In the genomic region with DNA sequence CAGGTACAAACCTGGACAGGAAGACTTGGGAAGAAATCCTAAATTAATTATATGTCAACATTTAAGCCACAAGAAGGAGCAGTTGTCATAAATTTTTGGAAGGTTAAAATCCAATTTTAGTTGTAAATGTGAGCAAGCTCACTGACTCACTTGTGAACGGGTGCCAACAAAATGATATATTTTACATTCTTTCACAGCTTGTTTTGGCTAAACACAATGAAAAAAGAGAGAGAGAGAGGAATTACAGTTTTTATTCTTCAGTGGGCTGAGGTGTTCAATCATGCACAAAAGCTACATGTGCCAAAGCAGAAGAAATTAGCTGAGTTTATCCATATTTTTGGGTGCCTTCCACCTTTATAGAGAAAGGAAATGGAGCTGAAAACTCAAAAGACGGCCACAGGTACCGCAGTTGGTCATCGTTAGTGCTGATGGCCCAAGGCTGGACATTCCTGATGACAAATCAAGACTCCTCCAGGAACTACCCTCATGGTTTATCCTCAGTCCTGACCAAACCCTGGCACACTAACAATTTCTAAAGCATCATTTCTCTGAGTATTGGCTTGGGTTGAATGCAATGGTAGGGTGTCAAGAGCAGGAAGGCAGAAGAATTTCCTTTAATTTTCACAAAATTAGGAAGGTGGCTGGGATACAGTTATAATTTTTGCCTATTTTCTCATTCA, we compare ENCODE assay signal across 20 cellular contexts. TPM values are rescaled to one million over a fixed set of nuclear protein-coding genes. Genes with fewer than 3 reads are reported as not detected.
A peak's percentile ranks its signal among the peaks of the same experiment; 100 is the strongest.
DNase-seq lines count a peak whose midpoint lies in the region; ATAC-seq, FAIRE-seq and TF ChIP-seq lines count a peak whose summit lies in the region.
"Had no signal": no experiment of that assay in that cellular context is flagged by ENCODE, and none has a peak within 500 bp of the region (broad histone marks: within the 10 kb centered on the region; RNA-seq: fewer than 3 reads in every experiment).

No MANE protein-coding gene starts in this region.

- TF ChIP-seq CTCF in bronchial epithelial cell (IDR thresholded peaks at IDR 0.05; ENCODE audit: insufficient read depth, low read length, severe bottlenecking) (no peak), keratinocyte (optimal IDR thresholded peaks at IDR 0.05 in 1 of 3, IDR thresholded peaks at IDR 0.05 in 1 of 3, conservative IDR thresholded peaks at IDR 0.05 in 1 of 3; ENCODE audit: extremely low read depth in 1 of 3, insufficient read depth in 2 of 3, low read length in 3 of 3) (no peak)

- H4K20me1 ChIP-seq in keratinocyte (ENCODE audit: control insufficient read depth, extremely low read depth, insufficient read depth, low read length) = no peaks in the 10 kb centered on the region

- peak overlapping the region in 1 of 5 donors; percentile 13 for H3K4me3 Mint-ChIP-seq in immature natural killer cell
- H3K4me3 Mint-ChIP-seq: activated CD4-positive, alpha-beta memory T cell treated with anti-CD3 and anti-CD28 coated beads, Interleukin-2, amount 10 ng/mL, durations not matched to agents 7 days and 5 days; neural crest cell had no signal

- dilution Hi-C loops in keratinocyte (cut with MboI; ENCODE audit: extremely low pct_ligation_motif_present, low sequenced_read_pairs) = no loop called here

- H3K27me3 ChIP-seq in bronchial epithelial cell (ENCODE audit: control insufficient read depth, insufficient read depth, low read length) (peaks cover 1% of the 10 kb centered on the region), keratinocyte (ENCODE audit: control insufficient read depth, extremely low read depth, insufficient read depth, low read length) (no peaks in the 10 kb centered on the region)
- H3K27me3 ChIP-seq: gastroesophageal sphincter, tibial nerve had no signal

- H3K9me3 ChIP-seq in keratinocyte (ENCODE audit: control insufficient read depth, low read depth, low read length) = no peaks in the 10 kb centered on the region
- H3K9me3 ChIP-seq: gastroesophageal sphincter, tibial nerve had no signal

- DNase-seq in AG20443 (ENCODE audit: low spot score) (peak; percentile 61), M059J (ENCODE audit: low read depth) (peak; percentile 96), bronchial epithelial cell (ENCODE audit: low read depth) (peak; percentile 23), keratinocyte (ENCODE audit: low read depth, low spot score) (no peak), posterior cingulate gyrus (no peak), NCI-H2081 (lab: John Stamatoyannopoulos, UW) (no peak), Right ventricle myocardium inferior (ENCODE audit: missing footprints) (no peak), immature natural killer cell (no peak)
- DNase-seq: activated CD4-positive, alpha-beta memory T cell treated with anti-CD3 and anti-CD28 coated beads, Interleukin-2, amount 10 ng/mL, durations not matched to agents 7 days and 5 days; aorta; Calu3; mesenchymal stem cell; NCI-H2171; stimulated activated CD4-positive, alpha-beta T cell treated with anti-CD3 and anti-CD28 coated beads, Interleukin-2, amount 100 ng/mL, for 48 hours; stimulated activated CD8-positive, alpha-beta memory T cell treated with anti-CD3 and anti-CD28 coated beads, Interleukin-4, amount 100 ng/mL, for 48 hours had no signal

- no peak overlapping the region for H2AFZ ChIP-seq in keratinocyte (ENCODE audit: control insufficient read depth, low read length)

- no peaks in the 10 kb centered on the region for H3K9me1 ChIP-seq in keratinocyte (ENCODE audit: control insufficient read depth, extremely low read depth, insufficient read depth, low read length)

- intact Hi-C loops in posterior cingulate gyrus (cut with DNase I) = no loop called here
- intact Hi-C loops in Right ventricle myocardium inferior (cut with DNase I) = no loop called here

- FAIRE-seq in bronchial epithelial cell (lab: Jason Lieb, UNC) (no peak), keratinocyte (lab: Jason Lieb, UNC) (peak; percentile 90)

- H3K27ac Mint-ChIP-seq in immature natural killer cell = no peak overlapping the region
- H3K27ac Mint-ChIP-seq: activated CD4-positive, alpha-beta memory T cell treated with anti-CD3 and anti-CD28 coated beads, Interleukin-2, amount 10 ng/mL, durations not matched to agents 7 days and 5 days; activated T-helper 2 cell treated with anti-CD3 and anti-CD28 coated beads, Interferon-gamma antibody, Interleukin-2, Interleukin-4, amounts not matched to agents 10 μg/mL and 5 μg/mL and 100 μg/mL, durations not matched to agents 14 hours and 24 hours and 36 hours had no signal

- no peaks in the 10 kb centered on the region for H3K36me3 ChIP-seq in bronchial epithelial cell (ENCODE audit: control insufficient read depth, insufficient read depth, low read length)
- no peaks in the 10 kb centered on the region for H3K36me3 ChIP-seq in keratinocyte (ENCODE audit: control insufficient read depth in 2 of 2, extremely low read depth in 1 of 2, insufficient read depth in 2 of 2, low read length in 2 of 2)
- H3K36me3 ChIP-seq: gastroesophageal sphincter, tibial nerve had no signal

- no peak overlapping the region for H3K27ac ChIP-seq in keratinocyte (ENCODE audit: control insufficient read depth, insufficient read depth, low read length)
- H3K27ac ChIP-seq: gastroesophageal sphincter, tibial nerve had no signal

- peak overlapping the region; percentile 51 for H3K4me2 ChIP-seq in keratinocyte (ENCODE audit: control insufficient read depth, extremely low read depth, insufficient read depth, low read depth, low read length)

- no peaks in the 10 kb centered on the region for H3K36me3 Mint-ChIP-seq in immature natural killer cell

- peaks cover 0 to 9% (median 4%) of the 10 kb centered on the region in 6 donors for H3K9me3 Mint-ChIP-seq in immature natural killer cell
- H3K9me3 Mint-ChIP-seq: activated CD4-positive, alpha-beta memory T cell treated with anti-CD3 and anti-CD28 coated beads, Interleukin-2, amount 10 ng/mL, durations not matched to agents 7 days and 5 days; activated T-helper 2 cell treated with anti-CD3 and anti-CD28 coated beads, Interferon-gamma antibody, Interleukin-2, Interleukin-4, amounts not matched to agents 10 μg/mL and 5 μg/mL and 100 μg/mL, durations not matched to agents 14 hours and 24 hours and 36 hours had no signal

- peaks cover 0 to 8% (median 0%) of the 10 kb centered on the region in 3 donors for H3K27me3 Mint-ChIP-seq in immature natural killer cell (ENCODE audit: low read depth in 3 of 3)
- H3K27me3 Mint-ChIP-seq: activated CD4-positive, alpha-beta memory T cell treated with anti-CD3 and anti-CD28 coated beads, Interleukin-2, amount 10 ng/mL, durations not matched to agents 7 days and 5 days had no signal

- no peak for ATAC-seq in Right ventricle myocardium inferior
- ATAC-seq: gastroesophageal sphincter, sciatic nerve had no signal

- H3K4me1 ChIP-seq in keratinocyte (ENCODE audit: control insufficient read depth, extremely low read depth, insufficient read depth, low read length) = peaks cover 29% of the 10 kb centered on the region

- no peak overlapping the region for H3K4me3 ChIP-seq in bronchial epithelial cell (ENCODE audit: low read depth, low read length)
- H3K4me3 ChIP-seq in keratinocyte (ENCODE audit: control insufficient read depth in 2 of 3, extremely low read depth in 1 of 3, insufficient read depth in 2 of 3, low read depth in 1 of 3, low read length in 3 of 3) = no peak overlapping the region
- H3K4me3 ChIP-seq: gastroesophageal sphincter, tibial nerve had no signal

- H3K9ac ChIP-seq in keratinocyte (ENCODE audit: control insufficient read depth, extremely low read depth, insufficient read depth, low read length) = no peak overlapping the region

- H3K79me2 ChIP-seq in keratinocyte (ENCODE audit: control insufficient read depth, insufficient read depth, low read length) = no peaks in the 10 kb centered on the region

- no peaks in the 10 kb centered on the region for H3K4me1 Mint-ChIP-seq in immature natural killer cell
- H3K4me1 Mint-ChIP-seq: activated CD4-positive, alpha-beta memory T cell treated with anti-CD3 and anti-CD28 coated beads, Interleukin-2, amount 10 ng/mL, durations not matched to agents 7 days and 5 days had no signal

RNA-seq across cellular contexts. Expression of gene WNT5A, which starts 37.6 kb away (rescaled TPM):
- total RNA-seq in M059J (2014; rRNA removed; shearing (Covaris generic)) = 92.8 and 113 TPM in 2 replicates
- 3.9 and 11.6 TPM in 2 replicates for total RNA-seq in bronchial epithelial cell
- polyA plus RNA-seq in keratinocyte = 7.1 to 18.7 TPM (median 9.4 TPM) in 3 replicates
- polyA plus RNA-seq in keratinocyte (2011; ENCODE audit: low read depth) = 4.0 TPM
- 3.9 and 4.5 TPM in 2 replicates for polyA plus RNA-seq in keratinocyte (2011; cell fraction: cytosol; rRNA removed)
- 16.4 and 17.6 TPM in 2 replicates for polyA plus RNA-seq in keratinocyte (2011; cell fraction: nucleus; rRNA removed)
- 4.5 and 16.4 TPM in 2 replicates for polyA plus RNA-seq in keratinocyte (2012; ENCODE audit: low replicate concordance)
- 14.8 to 31.6 TPM (median 18.3 TPM) in 3 replicates for polyA minus RNA-seq in keratinocyte
- polyA minus RNA-seq in keratinocyte (2011; cell fraction: cytosol; rRNA and poly(A)+ RNA removed) = 22.4 TPM
- 45.5 TPM in 2 replicates for polyA minus RNA-seq in keratinocyte (2011; cell fraction: nucleus; rRNA and poly(A)+ RNA removed)
- total RNA-seq in Right ventricle myocardium inferior = 6.9 TPM
- not detected for polyA plus RNA-seq in immature natural killer cell
- total RNA-seq: activated CD4-positive, alpha-beta memory T cell treated with anti-CD3 and anti-CD28 coated beads, Interleukin-2, amount 10 ng/mL, durations not matched to agents 7 days and 5 days had no signal

Comparison
In these comparisons a context has a peak if more than half of its experiments do, and no peak if none do; other contexts are left out.
1. DNase-seq: peak in AG20443 (single experiment), M059J (single experiment) and bronchial epithelial cell (single experiment); none in keratinocyte (single experiment), posterior cingulate gyrus (0 of 10), NCI-H2081 (0 of 2), Right ventricle myocardium inferior (single experiment) and immature natural killer cell (0 of 3).